ENCODE assay signal across 1 cellular context in the genomic region with DNA sequence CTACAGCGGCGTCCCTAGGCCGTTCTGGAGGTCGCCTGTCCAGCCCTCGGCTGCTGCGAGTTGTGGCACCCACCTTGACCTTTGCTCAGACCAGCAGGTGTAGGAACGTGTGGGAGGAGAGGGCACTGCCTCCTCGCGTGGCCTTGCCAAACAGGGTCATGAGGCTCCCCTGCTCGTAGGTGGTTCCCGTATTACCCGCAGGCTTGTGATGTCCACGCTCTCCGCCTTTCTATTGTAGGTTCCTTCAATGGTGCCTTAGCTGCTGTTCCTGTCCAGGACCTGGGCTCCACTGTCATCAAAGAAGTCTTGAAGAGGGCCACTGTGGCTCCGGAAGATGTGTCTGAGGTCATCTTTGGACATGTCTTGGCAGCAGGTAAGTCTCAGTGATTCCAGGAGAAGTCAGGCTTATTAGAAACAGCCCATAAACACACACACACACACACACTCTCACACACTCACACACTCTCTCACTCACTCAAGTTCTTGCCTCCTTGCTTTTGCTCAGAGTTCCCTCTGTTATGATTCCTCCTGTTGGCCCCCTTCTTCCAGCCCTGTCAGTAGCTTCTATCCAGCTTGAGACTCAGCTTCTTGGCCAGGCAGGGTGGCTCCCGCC.
TF ChIP-seq lines count a peak whose summit lies in the region.

No MANE protein-coding gene starts in this region.

TF ChIP-seq in HepG2, 621 proteins besides CTCF, POLR2A, EP300 and RAD21 (continued from another document and continues in another):
- TF ChIP-seq NFIB (CRISPR knock-in tag; IDR thresholded peaks at IDR 0.05; ENCODE audit: borderline replicate concordance) (no peak), HNRNPL (IDR thresholded peaks at IDR 0.05; ENCODE audit: low read depth, low read length) (peak; percentile 76; the same call in 1 of the 2 replicates), ARID2 (CRISPR knock-in tag; IDR thresholded peaks at IDR 0.05; ENCODE audit: borderline replicate concordance) (no peak), NFKBIZ (CRISPR knock-in tag; IDR thresholded peaks at IDR 0.05) (0 out of 2 replicates have a peak, but pooled peaks have one; percentile 13), SYNCRIP (IDR thresholded peaks at IDR 0.05; ENCODE audit: insufficient read depth, low read depth, low read length) (no peak), ATF1 (CRISPR knock-in tag; IDR thresholded peaks at IDR 0.05) (no peak), POLR2AphosphoS5 (IDR thresholded peaks at IDR 0.05; ENCODE audit: low read depth, low read length) (no peak), SALL2 (CRISPR knock-in tag; IDR thresholded peaks at IDR 0.05) (no peak; the same call in 1 of the 2 replicates), JUN (CRISPR knock-in tag; IDR thresholded peaks at IDR 0.05) (no peak; the same call in 1 of the 2 replicates), CC2D1A (CRISPR knock-in tag; IDR thresholded peaks at IDR 0.05) (peak; percentile 67; the same call in 1 of the 2 replicates), MXI1 (IDR thresholded peaks at IDR 0.05; ENCODE audit: borderline replicate concordance, low read depth, low read length) (peak; percentile 24; the same call in 1 of the 3 replicates), LCORL (IDR thresholded peaks at IDR 0.05) (no peak), LCORL (CRISPR knock-in tag; IDR thresholded peaks at IDR 0.05) (no peak), ZNF773 (CRISPR knock-in tag; IDR thresholded peaks at IDR 0.05; ENCODE audit: borderline replicate concordance) (peak; percentile 89; the same call in 1 of the 2 replicates), MAZ (IDR thresholded peaks at IDR 0.05; ENCODE audit: borderline replicate concordance, low read depth, low read length) (no peak), MAZ (CRISPR knock-in tag; IDR thresholded peaks at IDR 0.05; ENCODE audit: low read depth) (no peak; the same call in 1 of the 2 replicates), GABPA (IDR thresholded peaks at IDR 0.05; ENCODE audit: low read depth, low read length) (no peak), GABPA (CRISPR knock-in tag; IDR thresholded peaks at IDR 0.05; ENCODE audit: low read depth) (peak; percentile 8; the same call in 1 of the 2 replicates), KLF12 (CRISPR knock-in tag; IDR thresholded peaks at IDR 0.05; ENCODE audit: borderline replicate concordance) (no peak; the same call in 1 of the 2 replicates), ZNF768 (CRISPR knock-in tag; IDR thresholded peaks at IDR 0.05) (no peak), ZNF441 (CRISPR knock-in tag; IDR thresholded peaks at IDR 0.05; ENCODE audit: borderline replicate concordance) (peak; percentile 54; the same call in 1 of the 2 replicates), ZNF7 (CRISPR knock-in tag; IDR thresholded peaks at IDR 0.05) (no peak), ZIK1 (CRISPR knock-in tag; IDR thresholded peaks at IDR 0.05; ENCODE audit: borderline replicate concordance, low read depth) (no peak; the same call in 1 of the 2 replicates), TGIF2 (CRISPR knock-in tag; IDR thresholded peaks at IDR 0.05) (peak; percentile 91), RORA (CRISPR knock-in tag; IDR thresholded peaks at IDR 0.05) (no peak)
- TF ChIP-seq, protein P1, sequence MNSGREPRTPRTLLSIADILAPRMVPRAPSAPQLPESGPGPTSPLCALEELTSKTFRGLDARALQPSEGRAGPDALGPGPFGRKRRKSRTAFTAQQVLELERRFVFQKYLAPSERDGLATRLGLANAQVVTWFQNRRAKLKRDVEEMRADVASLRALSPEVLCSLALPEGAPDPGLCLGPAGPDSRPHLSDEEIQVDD (CRISPR knock-in tag; IDR thresholded peaks at IDR 0.05; ENCODE audit: borderline replicate concordance): peak; percentile 94; the same call in 1 of the 2 replicates
- TF ChIP-seq, protein P2, sequence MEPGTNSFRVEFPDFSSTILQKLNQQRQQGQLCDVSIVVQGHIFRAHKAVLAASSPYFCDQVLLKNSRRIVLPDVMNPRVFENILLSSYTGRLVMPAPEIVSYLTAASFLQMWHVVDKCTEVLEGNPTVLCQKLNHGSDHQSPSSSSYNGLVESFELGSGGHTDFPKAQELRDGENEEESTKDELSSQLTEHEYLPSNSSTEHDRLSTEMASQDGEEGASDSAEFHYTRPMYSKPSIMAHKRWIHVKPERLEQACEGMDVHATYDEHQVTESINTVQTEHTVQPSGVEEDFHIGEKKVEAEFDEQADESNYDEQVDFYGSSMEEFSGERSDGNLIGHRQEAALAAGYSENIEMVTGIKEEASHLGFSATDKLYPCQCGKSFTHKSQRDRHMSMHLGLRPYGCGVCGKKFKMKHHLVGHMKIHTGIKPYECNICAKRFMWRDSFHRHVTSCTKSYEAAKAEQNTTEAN (CRISPR knock-in tag; conservative IDR thresholded peaks at IDR 0.05): 0 out of 2 replicates have a peak, but pooled peaks have one; percentile 2
- TF ChIP-seq, protein P3, sequence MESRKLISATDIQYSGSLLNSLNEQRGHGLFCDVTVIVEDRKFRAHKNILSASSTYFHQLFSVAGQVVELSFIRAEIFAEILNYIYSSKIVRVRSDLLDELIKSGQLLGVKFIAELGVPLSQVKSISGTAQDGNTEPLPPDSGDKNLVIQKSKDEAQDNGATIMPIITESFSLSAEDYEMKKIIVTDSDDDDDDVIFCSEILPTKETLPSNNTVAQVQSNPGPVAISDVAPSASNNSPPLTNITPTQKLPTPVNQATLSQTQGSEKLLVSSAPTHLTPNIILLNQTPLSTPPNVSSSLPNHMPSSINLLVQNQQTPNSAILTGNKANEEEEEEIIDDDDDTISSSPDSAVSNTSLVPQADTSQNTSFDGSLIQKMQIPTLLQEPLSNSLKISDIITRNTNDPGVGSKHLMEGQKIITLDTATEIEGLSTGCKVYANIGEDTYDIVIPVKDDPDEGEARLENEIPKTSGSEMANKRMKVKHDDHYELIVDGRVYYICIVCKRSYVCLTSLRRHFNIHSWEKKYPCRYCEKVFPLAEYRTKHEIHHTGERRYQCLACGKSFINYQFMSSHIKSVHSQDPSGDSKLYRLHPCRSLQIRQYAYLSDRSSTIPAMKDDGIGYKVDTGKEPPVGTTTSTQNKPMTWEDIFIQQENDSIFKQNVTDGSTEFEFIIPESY (CRISPR knock-in tag; IDR thresholded peaks at IDR 0.05): peak; percentile 69; the same call in 1 of the 2 replicates
- TF ChIP-seq, protein P4, sequence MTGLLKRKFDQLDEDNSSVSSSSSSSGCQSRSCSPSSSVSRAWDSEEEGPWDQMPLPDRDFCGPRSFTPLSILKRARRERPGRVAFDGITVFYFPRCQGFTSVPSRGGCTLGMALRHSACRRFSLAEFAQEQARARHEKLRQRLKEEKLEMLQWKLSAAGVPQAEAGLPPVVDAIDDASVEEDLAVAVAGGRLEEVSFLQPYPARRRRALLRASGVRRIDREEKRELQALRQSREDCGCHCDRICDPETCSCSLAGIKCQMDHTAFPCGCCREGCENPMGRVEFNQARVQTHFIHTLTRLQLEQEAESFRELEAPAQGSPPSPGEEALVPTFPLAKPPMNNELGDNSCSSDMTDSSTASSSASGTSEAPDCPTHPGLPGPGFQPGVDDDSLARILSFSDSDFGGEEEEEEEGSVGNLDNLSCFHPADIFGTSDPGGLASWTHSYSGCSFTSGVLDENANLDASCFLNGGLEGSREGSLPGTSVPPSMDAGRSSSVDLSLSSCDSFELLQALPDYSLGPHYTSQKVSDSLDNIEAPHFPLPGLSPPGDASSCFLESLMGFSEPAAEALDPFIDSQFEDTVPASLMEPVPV (CRISPR knock-in tag; IDR thresholded peaks at IDR 0.05): 0 out of 2 replicates have a peak, but pooled peaks have one; percentile 7
- TF ChIP-seq, protein P5, sequence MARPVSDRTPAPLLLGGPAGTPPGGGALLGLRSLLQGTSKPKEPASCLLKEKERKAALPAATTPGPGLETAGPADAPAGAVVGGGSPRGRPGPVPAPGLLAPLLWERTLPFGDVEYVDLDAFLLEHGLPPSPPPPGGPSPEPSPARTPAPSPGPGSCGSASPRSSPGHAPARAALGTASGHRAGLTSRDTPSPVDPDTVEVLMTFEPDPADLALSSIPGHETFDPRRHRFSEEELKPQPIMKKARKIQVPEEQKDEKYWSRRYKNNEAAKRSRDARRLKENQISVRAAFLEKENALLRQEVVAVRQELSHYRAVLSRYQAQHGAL (CRISPR knock-in tag; IDR thresholded peaks at IDR 0.05; ENCODE audit: not compliant biosample characterization): no peak
- TF ChIP-seq, protein P6, sequence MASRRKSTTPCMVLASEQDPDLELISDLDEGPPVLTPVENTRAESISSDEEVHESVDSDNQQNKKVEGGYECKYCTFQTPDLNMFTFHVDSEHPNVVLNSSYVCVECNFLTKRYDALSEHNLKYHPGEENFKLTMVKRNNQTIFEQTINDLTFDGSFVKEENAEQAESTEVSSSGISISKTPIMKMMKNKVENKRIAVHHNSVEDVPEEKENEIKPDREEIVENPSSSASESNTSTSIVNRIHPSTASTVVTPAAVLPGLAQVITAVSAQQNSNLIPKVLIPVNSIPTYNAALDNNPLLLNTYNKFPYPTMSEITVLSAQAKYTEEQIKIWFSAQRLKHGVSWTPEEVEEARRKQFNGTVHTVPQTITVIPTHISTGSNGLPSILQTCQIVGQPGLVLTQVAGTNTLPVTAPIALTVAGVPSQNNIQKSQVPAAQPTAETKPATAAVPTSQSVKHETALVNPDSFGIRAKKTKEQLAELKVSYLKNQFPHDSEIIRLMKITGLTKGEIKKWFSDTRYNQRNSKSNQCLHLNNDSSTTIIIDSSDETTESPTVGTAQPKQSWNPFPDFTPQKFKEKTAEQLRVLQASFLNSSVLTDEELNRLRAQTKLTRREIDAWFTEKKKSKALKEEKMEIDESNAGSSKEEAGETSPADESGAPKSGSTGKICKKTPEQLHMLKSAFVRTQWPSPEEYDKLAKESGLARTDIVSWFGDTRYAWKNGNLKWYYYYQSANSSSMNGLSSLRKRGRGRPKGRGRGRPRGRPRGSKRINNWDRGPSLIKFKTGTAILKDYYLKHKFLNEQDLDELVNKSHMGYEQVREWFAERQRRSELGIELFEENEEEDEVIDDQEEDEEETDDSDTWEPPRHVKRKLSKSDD (CRISPR knock-in tag; IDR thresholded peaks at IDR 0.05; ENCODE audit: low read depth): peak; percentile 96
- TF ChIP-seq, protein P7, sequence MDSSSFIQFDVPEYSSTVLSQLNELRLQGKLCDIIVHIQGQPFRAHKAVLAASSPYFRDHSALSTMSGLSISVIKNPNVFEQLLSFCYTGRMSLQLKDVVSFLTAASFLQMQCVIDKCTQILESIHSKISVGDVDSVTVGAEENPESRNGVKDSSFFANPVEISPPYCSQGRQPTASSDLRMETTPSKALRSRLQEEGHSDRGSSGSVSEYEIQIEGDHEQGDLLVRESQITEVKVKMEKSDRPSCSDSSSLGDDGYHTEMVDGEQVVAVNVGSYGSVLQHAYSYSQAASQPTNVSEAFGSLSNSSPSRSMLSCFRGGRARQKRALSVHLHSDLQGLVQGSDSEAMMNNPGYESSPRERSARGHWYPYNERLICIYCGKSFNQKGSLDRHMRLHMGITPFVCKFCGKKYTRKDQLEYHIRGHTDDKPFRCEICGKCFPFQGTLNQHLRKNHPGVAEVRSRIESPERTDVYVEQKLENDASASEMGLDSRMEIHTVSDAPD (CRISPR knock-in tag; IDR thresholded peaks at IDR 0.05): peak; percentile 45; the same call in 1 of the 2 replicates
- TF ChIP-seq, protein P8, sequence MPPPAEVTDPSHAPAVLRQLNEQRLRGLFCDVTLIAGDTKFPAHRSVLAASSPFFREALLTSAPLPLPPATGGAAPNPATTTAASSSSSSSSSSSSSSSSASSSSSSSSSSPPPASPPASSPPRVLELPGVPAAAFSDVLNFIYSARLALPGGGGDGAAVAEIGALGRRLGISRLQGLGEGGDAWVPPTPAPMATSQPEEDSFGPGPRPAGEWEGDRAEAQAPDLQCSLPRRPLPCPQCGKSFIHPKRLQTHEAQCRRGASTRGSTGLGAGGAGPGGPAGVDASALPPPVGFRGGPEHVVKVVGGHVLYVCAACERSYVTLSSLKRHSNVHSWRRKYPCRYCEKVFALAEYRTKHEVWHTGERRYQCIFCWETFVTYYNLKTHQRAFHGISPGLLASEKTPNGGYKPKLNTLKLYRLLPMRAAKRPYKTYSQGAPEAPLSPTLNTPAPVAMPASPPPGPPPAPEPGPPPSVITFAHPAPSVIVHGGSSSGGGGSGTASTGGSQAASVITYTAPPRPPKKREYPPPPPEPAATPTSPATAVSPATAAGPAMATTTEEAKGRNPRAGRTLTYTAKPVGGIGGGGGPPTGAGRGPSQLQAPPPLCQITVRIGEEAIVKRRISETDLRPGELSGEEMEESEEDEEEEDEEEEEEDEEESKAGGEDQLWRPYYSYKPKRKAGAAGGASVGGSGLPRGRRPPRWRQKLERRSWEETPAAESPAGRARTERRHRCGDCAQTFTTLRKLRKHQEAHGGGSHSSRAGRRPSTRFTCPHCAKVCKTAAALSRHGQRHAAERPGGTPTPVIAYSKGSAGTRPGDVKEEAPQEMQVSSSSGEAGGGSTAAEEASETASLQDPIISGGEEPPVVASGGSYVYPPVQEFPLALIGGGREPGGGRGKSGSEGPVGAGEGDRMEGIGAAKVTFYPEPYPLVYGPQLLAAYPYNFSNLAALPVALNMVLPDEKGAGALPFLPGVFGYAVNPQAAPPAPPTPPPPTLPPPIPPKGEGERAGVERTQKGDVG (CRISPR knock-in tag; IDR thresholded peaks at IDR 0.05; ENCODE audit: borderline replicate concordance): peak; percentile 16; the same call in 1 of the 2 replicates
- TF ChIP-seq, protein P9, sequence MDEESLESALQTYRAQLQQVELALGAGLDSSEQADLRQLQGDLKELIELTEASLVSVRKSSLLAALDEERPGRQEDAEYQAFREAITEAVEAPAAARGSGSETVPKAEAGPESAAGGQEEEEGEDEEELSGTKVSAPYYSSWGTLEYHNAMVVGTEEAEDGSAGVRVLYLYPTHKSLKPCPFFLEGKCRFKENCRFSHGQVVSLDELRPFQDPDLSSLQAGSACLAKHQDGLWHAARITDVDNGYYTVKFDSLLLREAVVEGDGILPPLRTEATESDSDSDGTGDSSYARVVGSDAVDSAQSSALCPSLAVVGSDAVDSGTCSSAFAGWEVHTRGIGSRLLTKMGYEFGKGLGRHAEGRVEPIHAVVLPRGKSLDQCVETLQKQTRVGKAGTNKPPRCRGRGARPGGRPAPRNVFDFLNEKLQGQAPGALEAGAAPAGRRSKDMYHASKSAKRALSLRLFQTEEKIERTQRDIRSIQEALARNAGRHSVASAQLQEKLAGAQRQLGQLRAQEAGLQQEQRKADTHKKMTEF (CRISPR knock-in tag; IDR thresholded peaks at IDR 0.05): peak; percentile 43; the same call in 1 of the 2 replicates
- TF ChIP-seq, protein P10, sequence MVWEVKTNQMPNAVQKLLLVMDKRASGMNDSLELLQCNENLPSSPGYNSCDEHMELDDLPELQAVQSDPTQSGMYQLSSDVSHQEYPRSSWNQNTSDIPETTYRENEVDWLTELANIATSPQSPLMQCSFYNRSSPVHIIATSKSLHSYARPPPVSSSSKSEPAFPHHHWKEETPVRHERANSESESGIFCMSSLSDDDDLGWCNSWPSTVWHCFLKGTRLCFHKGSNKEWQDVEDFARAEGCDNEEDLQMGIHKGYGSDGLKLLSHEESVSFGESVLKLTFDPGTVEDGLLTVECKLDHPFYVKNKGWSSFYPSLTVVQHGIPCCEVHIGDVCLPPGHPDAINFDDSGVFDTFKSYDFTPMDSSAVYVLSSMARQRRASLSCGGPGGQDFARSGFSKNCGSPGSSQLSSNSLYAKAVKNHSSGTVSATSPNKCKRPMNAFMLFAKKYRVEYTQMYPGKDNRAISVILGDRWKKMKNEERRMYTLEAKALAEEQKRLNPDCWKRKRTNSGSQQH (CRISPR knock-in tag; IDR thresholded peaks at IDR 0.05; ENCODE audit: low read depth): peak; percentile 5; the same call in 1 of the 2 replicates
- TF ChIP-seq, protein P11, sequence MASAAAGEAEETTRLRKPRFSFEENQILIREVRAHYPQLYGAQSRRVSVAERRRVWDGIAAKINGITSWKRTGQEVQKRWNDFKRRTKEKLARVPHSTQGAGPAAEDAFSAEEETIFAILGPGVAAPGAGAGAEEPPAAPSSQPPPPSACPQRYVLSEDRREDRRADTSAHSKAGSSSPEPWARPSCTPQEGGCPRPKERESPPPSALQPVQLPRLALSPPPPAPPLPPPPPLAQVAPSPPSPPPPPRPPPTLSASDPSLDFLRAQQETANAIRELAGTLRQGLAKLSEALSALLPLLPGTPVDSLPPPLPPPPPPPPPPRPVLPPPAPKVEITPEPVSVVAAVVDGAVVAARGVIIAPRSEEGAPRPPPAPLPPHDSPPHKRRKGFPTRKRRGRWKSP (CRISPR knock-in tag; IDR thresholded peaks at IDR 0.05): no peak
